In genomic region chr5:151034422-151035379, GRCh38 we compare ENCODE assay signal across 2 cellular contexts.
TF ChIP-seq lines count a peak whose summit lies in the region.

No MANE protein-coding gene starts in this region.

TF ChIP-seq in GM12878, 131 proteins besides CTCF, POLR2A, EP300 and RAD21:
- TF ChIP-seq GATAD2B (conservative IDR thresholded peaks at IDR 0.05; ENCODE audit: low read depth) (no peak), SREBF1 (IDR thresholded peaks at IDR 0.05; ENCODE audit: low read length) (no peak), MYC (IDR thresholded peaks at IDR 0.05; ENCODE audit: insufficient read depth, insufficient read length, insufficient replicate concordance, low read length, severe bottlenecking) (no peak), CUX1 (IDR thresholded peaks at IDR 0.05; ENCODE audit: insufficient replicate concordance, low read depth, low read length) (no peak), PAX5 (IDR thresholded peaks at IDR 0.05; ENCODE audit: borderline replicate concordance, low read depth, low read length) (no peak), POLR2AphosphoS2 (IDR thresholded peaks at IDR 0.05; ENCODE audit: low read depth, low read length) (0 out of 2 replicates have a peak, but pooled peaks have one; percentile 15), HDAC2 (IDR thresholded peaks at IDR 0.05) (no peak), JUND (IDR thresholded peaks at IDR 0.05; ENCODE audit: low read depth, low read length) (no peak), HCFC1 (IDR thresholded peaks at IDR 0.05; ENCODE audit: low read length) (no peak), ZNF687 (IDR thresholded peaks at IDR 0.05) (no peak), PKNOX1 (IDR thresholded peaks at IDR 0.05) (no peak), EZH2 (IDR thresholded peaks at IDR 0.05; ENCODE audit: borderline replicate concordance, control insufficient read depth, low read depth, low read length) (no peak), POLR2AphosphoS5 (IDR thresholded peaks at IDR 0.05; ENCODE audit: low read length) (peak; percentile 60; the same call in 1 of the 2 replicates), HDAC6 (IDR thresholded peaks at IDR 0.05; ENCODE audit: unreplicated experiment) (no peak), TAF1 (IDR thresholded peaks at IDR 0.05; ENCODE audit: borderline replicate concordance, low read depth, low read length) (no peak), TCF12 (IDR thresholded peaks at IDR 0.05; ENCODE audit: low read depth, low read length) (no peak)

TF ChIP-seq in WTC11, 78 proteins besides CTCF, POLR2A, EP300 and RAD21:
- TF ChIP-seq SMAD3 (CRISPR knock-in tag; IDR thresholded peaks at IDR 0.05; ENCODE audit: borderline replicate concordance), result no peak
- no peak for TF ChIP-seq FOXP1 (CRISPR knock-in tag; IDR thresholded peaks at IDR 0.05; ENCODE audit: borderline replicate concordance)
